ENCODE assay signal across 17 cellular contexts in genomic region chr2:178800510-178800909, GRCh38.
"Had no signal": no experiment of that assay in that cellular context is flagged by ENCODE, and none has a peak within 500 bp of the region (broad histone marks: within the 10 kb centered on the region; RNA-seq: fewer than 3 reads in every experiment).

No MANE protein-coding gene starts in this region.

- H3K36me3 ChIP-seq: neutrophil, right lobe of liver, stomach, thoracic aorta, transverse colon had no signal

- H3K4me1 ChIP-seq: right lobe of liver, spleen, stomach, transverse colon had no signal

- DNase-seq: effector memory CD4-positive, alpha-beta T cell; immature natural killer cell; mesendoderm; naive thymus-derived CD4-positive, alpha-beta T cell; nephron progenitor cell; posterior cingulate gyrus; right lobe of liver; spleen; stimulated activated CD4-positive, alpha-beta T cell treated with anti-CD3 and anti-CD28 coated beads, Interleukin-2, amount 100 ng/mL, for 24 hours; stimulated activated CD4-positive, alpha-beta T cell treated with anti-CD3 and anti-CD28 coated beads, Interleukin-4, amount 100 ng/mL, for 4 hours; stimulated activated naive B cell treated with anti-CD40 and anti-IgM and Interleukin-4, amounts not matched to agents 10 μg/mL and 1 μg/mL and 100 μg/mL, for 72 hours; stomach; substantia nigra; transverse colon had no signal

- H3K9me3 ChIP-seq: neutrophil, right lobe of liver, stomach, thoracic aorta, transverse colon had no signal

- ATAC-seq: esophagus mucosa; naive thymus-derived CD4-positive, alpha-beta T cell; right lobe of liver; stimulated activated naive B cell treated with anti-CD40 and anti-IgM and Interleukin-4, amounts not matched to agents 10 μg/mL and 1 μg/mL and 100 μg/mL, for 72 hours had no signal

- H3K36me3 Mint-ChIP-seq: immature natural killer cell had no signal

- H3K27me3 Mint-ChIP-seq: naive thymus-derived CD4-positive, alpha-beta T cell; stimulated activated naive B cell treated with anti-CD40 and anti-IgM and Interleukin-4, amounts not matched to agents 10 μg/mL and 1 μg/mL and 100 μg/mL, for 72 hours had no signal

- H3K4me3 Mint-ChIP-seq: immature natural killer cell; naive thymus-derived CD4-positive, alpha-beta T cell; nephron progenitor cell; stimulated activated naive B cell treated with anti-CD40 and anti-IgM and Interleukin-4, amounts not matched to agents 10 μg/mL and 1 μg/mL and 100 μg/mL, for 72 hours had no signal

- H3K4me1 Mint-ChIP-seq: immature natural killer cell; nephron progenitor cell; stimulated activated naive B cell treated with anti-CD40 and anti-IgM and Interleukin-4, amounts not matched to agents 10 μg/mL and 1 μg/mL and 100 μg/mL, for 72 hours had no signal

- H3K4me3 ChIP-seq: right lobe of liver, spleen, stomach, thoracic aorta, transverse colon had no signal

- H3K27ac ChIP-seq: neutrophil, right lobe of liver, spleen, stomach, thoracic aorta, transverse colon had no signal

- H3K27me3 ChIP-seq: neutrophil, right lobe of liver, spleen, stomach, transverse colon had no signal

- H3K27ac Mint-ChIP-seq: immature natural killer cell; naive thymus-derived CD4-positive, alpha-beta T cell; nephron progenitor cell; stimulated activated naive B cell treated with anti-CD40 and anti-IgM and Interleukin-4, amounts not matched to agents 10 μg/mL and 1 μg/mL and 100 μg/mL, for 72 hours had no signal

- H3K9me3 Mint-ChIP-seq: naive thymus-derived CD4-positive, alpha-beta T cell; stimulated activated naive B cell treated with anti-CD40 and anti-IgM and Interleukin-4, amounts not matched to agents 10 μg/mL and 1 μg/mL and 100 μg/mL, for 72 hours had no signal
